In the genomic region with DNA sequence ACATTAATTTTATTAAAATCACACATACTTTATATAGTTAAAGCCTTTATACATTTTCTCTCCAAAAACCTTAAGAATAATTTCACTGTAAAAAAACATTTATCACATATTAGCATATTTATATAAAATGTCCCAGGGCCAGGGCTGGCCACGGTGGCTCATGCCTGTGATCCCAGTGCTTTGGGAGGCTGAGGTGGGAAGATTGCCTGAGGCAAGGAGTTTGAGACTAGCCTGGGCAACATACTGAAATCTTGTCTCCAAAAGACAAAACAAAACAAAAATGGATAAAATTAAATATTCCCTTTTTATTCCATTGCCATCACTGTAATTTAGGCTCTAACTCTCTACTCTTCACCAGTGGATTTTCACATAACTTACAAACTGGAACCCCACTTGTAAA, we compare ENCODE assay signal across 21 cellular contexts. TPM values are rescaled to one million over a fixed set of nuclear protein-coding genes. Genes with fewer than 3 reads are reported as not detected.
DNase-seq lines count a peak whose midpoint lies in the region; ATAC-seq and TF ChIP-seq lines count a peak whose summit lies in the region.
"Had no signal": no experiment of that assay in that cellular context is flagged by ENCODE, and none has a peak within 500 bp of the region (broad histone marks: within the 10 kb centered on the region; RNA-seq: fewer than 3 reads in every experiment).

No MANE protein-coding gene starts in this region.

- no peaks in the 10 kb centered on the region for H3K9me2 ChIP-seq in PC-9 (ENCODE audit: insufficient read depth)

- no peak for TF ChIP-seq CTCF in PC-9 (conservative IDR thresholded peaks at IDR 0.05)
- no peak for TF ChIP-seq CTCF in endodermal cell (conservative IDR thresholded peaks at IDR 0.05)

- H3F3A ChIP-seq in PC-9 (ENCODE audit: insufficient read depth, low read depth) = peaks cover 47% of the 10 kb centered on the region

- H3K9ac ChIP-seq in ES-I3 (ENCODE audit: low read depth, low read length) = peak overlapping the region; percentile 60; the same call in 1 of the 2 replicates
- H3K9ac ChIP-seq in endodermal cell (ENCODE audit: extremely low read depth, low read length, poor library complexity, severe bottlenecking) = peak overlapping the region; percentile 92
- H3K9ac ChIP-seq in mesendoderm (ENCODE audit: low read length) = peak overlapping the region; percentile 6

- peak overlapping the region; percentile 48 for H3K4me2 ChIP-seq in PC-9
- no peak overlapping the region for H3K4me2 ChIP-seq in mesendoderm (ENCODE audit: low read length)

- peak overlapping the region; percentile 100 for H3K27ac Mint-ChIP-seq in endodermal cell
- no peak overlapping the region for H3K27ac Mint-ChIP-seq in naive thymus-derived CD4-positive, alpha-beta T cell
- H3K27ac Mint-ChIP-seq: activated T-helper 17 cell treated with anti-CD3 and anti-CD28 coated beads, Interleukin-2, amount 50 U/mL, for 72 hours; HFFc6 had no signal

- no peaks in the 10 kb centered on the region for H3K79me1 ChIP-seq in mesendoderm (ENCODE audit: low read length)

- 13% methylated on average over 1 of the region's 1 CpG; no CpG with 5 or more reads in 1 of the 2 experiments for WGBS in endodermal cell (ENCODE audit: insufficient coverage in 1 of 2, insufficient read length in 1 of 2), 2 experiments
- no CpG with 5 or more reads among the region's 1 CpG for WGBS in mesendoderm (ENCODE audit: extremely low coverage, insufficient coverage, low lambda C conversion rate)

- H3K79me2 ChIP-seq in PC-9 (ENCODE audit: low read depth) = no peaks in the 10 kb centered on the region
- no peaks in the 10 kb centered on the region for H3K79me2 ChIP-seq in mesendoderm (ENCODE audit: control insufficient read depth, insufficient read depth, low read length)

- no peak overlapping the region for H3K4ac ChIP-seq in mesendoderm (ENCODE audit: low read depth, low read length)

- H3K18ac ChIP-seq in mesendoderm (ENCODE audit: low read length) = peak overlapping the region; percentile 76

- H3K4me1 ChIP-seq in ES-I3 (ENCODE audit: insufficient read depth, low read length) (peaks cover 38% of the 10 kb centered on the region), PC-9 (replicated peaks; ENCODE audit: insufficient read depth) (peaks cover 71% of the 10 kb centered on the region), endodermal cell (ENCODE audit: control insufficient read depth, insufficient read depth, low read length) (peaks cover 25% of the 10 kb centered on the region), mesendoderm (ENCODE audit: control insufficient read depth, low read depth, low read length) (peaks cover 19% of the 10 kb centered on the region)
- no peaks in the 10 kb centered on the region for H3K4me1 ChIP-seq in naive thymus-derived CD4-positive, alpha-beta T cell (ENCODE audit: control insufficient read depth in 2 of 2, insufficient read depth in 2 of 2, low read length in 2 of 2)

- H3K4me3 ChIP-seq in PC-9 (no peak overlapping the region), endodermal cell (ENCODE audit: low read length) (peak overlapping the region; percentile 54), mesendoderm (ENCODE audit: low read length) (no peak overlapping the region)
- no peak overlapping the region for H3K4me3 ChIP-seq in naive thymus-derived CD4-positive, alpha-beta T cell (ENCODE audit: low read length)
- H3K4me3 ChIP-seq: breast epithelium, thoracic aorta had no signal

- peaks cover 60% of the 10 kb centered on the region for H3K4me1 Mint-ChIP-seq in endodermal cell
- peaks cover 0 to 9% (median 0%) of the 10 kb centered on the region in 7 donors for H3K4me1 Mint-ChIP-seq in naive thymus-derived CD4-positive, alpha-beta T cell

- intact Hi-C loops in PC-9 (cut with micrococcal nuclease; ENCODE audit: unreplicated experiment) = loop anchor here (1.0 kb wide), 2 partner anchors 23 to 71 kb away; no protein-coding TSS in a partner anchor
- intact Hi-C loops in naive thymus-derived CD4-positive, alpha-beta T cell (cut with micrococcal nuclease) = no loop called here

- H3K9me3 ChIP-seq in ES-I3 (ENCODE audit: control insufficient read depth, insufficient read depth, low read length) (no peaks in the 10 kb centered on the region), PC-9 (ENCODE audit: insufficient read depth, low read depth) (no peaks in the 10 kb centered on the region), endodermal cell (ENCODE audit: control insufficient read depth, low read length) (peaks cover 5% of the 10 kb centered on the region)
- no peaks in the 10 kb centered on the region for H3K9me3 ChIP-seq in naive thymus-derived CD4-positive, alpha-beta T cell (ENCODE audit: control insufficient read depth in 2 of 3, low read length in 3 of 3)
- H3K9me3 ChIP-seq: breast epithelium, thoracic aorta had no signal

- H3K27me3 ChIP-seq in PC-9 (ENCODE audit: insufficient read depth, low read depth) (no peaks in the 10 kb centered on the region), endodermal cell (ENCODE audit: control insufficient read depth, insufficient read depth, low read length, poor library complexity, severe bottlenecking) (no peaks in the 10 kb centered on the region), mesendoderm (ENCODE audit: insufficient read depth, low read length, poor library complexity) (no peaks in the 10 kb centered on the region)
- no peaks in the 10 kb centered on the region for H3K27me3 ChIP-seq in naive thymus-derived CD4-positive, alpha-beta T cell (ENCODE audit: control insufficient read depth in 2 of 2, insufficient read depth in 2 of 2, low read length in 2 of 2)
- H3K27me3 ChIP-seq: breast epithelium had no signal

- no peaks in the 10 kb centered on the region for H3K36me3 Mint-ChIP-seq in endodermal cell (ENCODE audit: low read depth)
- no peaks in the 10 kb centered on the region for H3K36me3 Mint-ChIP-seq in naive thymus-derived CD4-positive, alpha-beta T cell
- H3K36me3 Mint-ChIP-seq: CD4-positive, alpha-beta memory T cell; stimulated activated naive B cell treated with anti-CD40 and anti-IgM and Interleukin-4, amounts not matched to agents 10 μg/mL and 1 μg/mL and 100 μg/mL, for 72 hours had no signal

- no peak overlapping the region for H2AFZ ChIP-seq in PC-9

- no peak overlapping the region for H2BK120ac ChIP-seq in mesendoderm (ENCODE audit: low read depth, low read length)

- no peaks in the 10 kb centered on the region for H3K27me3 Mint-ChIP-seq in endodermal cell (ENCODE audit: insufficient read depth)
- H3K27me3 Mint-ChIP-seq in naive thymus-derived CD4-positive, alpha-beta T cell = peaks cover 4 to 14% (median 5%) of the 10 kb centered on the region in 5 donors
- H3K27me3 Mint-ChIP-seq: activated T-helper 17 cell treated with anti-CD3 and anti-CD28 coated beads, Interleukin-2, amount 50 U/mL, for 72 hours; CD4-positive, alpha-beta memory T cell had no signal

- no peak overlapping the region for H4K8ac ChIP-seq in mesendoderm (ENCODE audit: low read depth, low read length)

- H3K9me3 Mint-ChIP-seq in endodermal cell = no peaks in the 10 kb centered on the region
- H3K9me3 Mint-ChIP-seq in naive thymus-derived CD4-positive, alpha-beta T cell = peaks cover 0 to 1% (median 0%) of the 10 kb centered on the region in 11 donors
- H3K9me3 Mint-ChIP-seq: activated T-helper 17 cell treated with anti-CD3 and anti-CD28 coated beads, Interleukin-2, amount 50 U/mL, for 72 hours; CD4-positive, alpha-beta memory T cell; HFFc6; stimulated activated naive B cell treated with anti-CD40 and anti-IgM and Interleukin-4, amounts not matched to agents 10 μg/mL and 1 μg/mL and 100 μg/mL, for 72 hours had no signal

- peak overlapping the region; percentile 95 for H3K27ac ChIP-seq in PC-9
- H3K27ac ChIP-seq in endodermal cell (ENCODE audit: low read depth, low read length) = peak overlapping the region; percentile 96
- H3K27ac ChIP-seq in mesendoderm (ENCODE audit: low read depth, low read length) = peak overlapping the region; percentile 76
- no peak overlapping the region for H3K27ac ChIP-seq in naive thymus-derived CD4-positive, alpha-beta T cell (ENCODE audit: low read depth, low read length)
- H3K27ac ChIP-seq: thoracic aorta had no signal

- H2BK15ac ChIP-seq in mesendoderm (replicated peaks; ENCODE audit: low read depth) = no peak overlapping the region

- BruUV-seq in PC-9 (replicated peaks; lab: Mats Ljungman, UMichigan) = no TSS peak

- DNase-seq in PC-9 (no peak), endodermal cell (no peak), mesendoderm (peak; percentile 75), LoVo (ENCODE audit: low spot score) (no peak), NCI-H510A (lab: John Stamatoyannopoulos, UW) (no peak)
- no peak for DNase-seq in naive thymus-derived CD4-positive, alpha-beta T cell
- DNase-seq: activated CD4-positive, alpha-beta T cell treated with anti-CD3 and anti-CD28 coated beads for 4 hours; CD4-positive, alpha-beta memory T cell; DMS53; erythroblast; HFFc6; NCI-H1105; stimulated activated naive B cell treated with anti-CD40 and anti-IgM and Interleukin-4, amounts not matched to agents 10 μg/mL and 1 μg/mL and 100 μg/mL, for 72 hours; T-helper 9 cell had no signal

- ATAC-seq in GM18868 (IDR thresholded peaks at IDR 0.05; ENCODE audit: unreplicated experiment) = no peak
- no peak for ATAC-seq in naive thymus-derived CD4-positive, alpha-beta T cell
- ATAC-seq: activated T-helper 17 cell treated with anti-CD3 and anti-CD28 coated beads, Interleukin-2, amount 50 U/mL, for 72 hours; left lobe of liver; sciatic nerve; stimulated activated naive B cell treated with anti-CD40 and anti-IgM and Interleukin-4, amounts not matched to agents 10 μg/mL and 1 μg/mL and 100 μg/mL, for 72 hours had no signal

- H3K23ac ChIP-seq in mesendoderm (ENCODE audit: low read length) = no peak overlapping the region

- CTCF ChIA-PET in PC-9 (lab: Charles Lee) = no interaction called here
- CTCF ChIA-PET in naive thymus-derived CD4-positive, alpha-beta T cell (lab: Charles Lee) = no interaction called here

- POLR2A ChIA-PET in PC-9 (lab: Charles Lee; ENCODE audit: unreplicated experiment) = no interaction called here
- POLR2A ChIA-PET in naive thymus-derived CD4-positive, alpha-beta T cell (lab: Charles Lee) = no interaction called here

- H3K56ac ChIP-seq in mesendoderm (ENCODE audit: low read length) = peak overlapping the region; percentile 28

- H4K20me1 ChIP-seq in PC-9 (ENCODE audit: insufficient read depth) = no peaks in the 10 kb centered on the region

- no peak overlapping the region for H4K5ac ChIP-seq in mesendoderm (ENCODE audit: low read length)

- peak overlapping the region; percentile 59 for H3K4me3 Mint-ChIP-seq in endodermal cell
- no peak overlapping the region for H3K4me3 Mint-ChIP-seq in naive thymus-derived CD4-positive, alpha-beta T cell
- H3K4me3 Mint-ChIP-seq: activated T-helper 17 cell treated with anti-CD3 and anti-CD28 coated beads, Interleukin-2, amount 50 U/mL, for 72 hours; CD4-positive, alpha-beta memory T cell; HFFc6; stimulated activated naive B cell treated with anti-CD40 and anti-IgM and Interleukin-4, amounts not matched to agents 10 μg/mL and 1 μg/mL and 100 μg/mL, for 72 hours had no signal

- peaks cover 4% of the 10 kb centered on the region; the same call in 1 of the 2 replicates for H3K36me3 ChIP-seq in ES-I3 (ENCODE audit: insufficient read depth, low read length)
- no peaks in the 10 kb centered on the region for H3K36me3 ChIP-seq in PC-9 (ENCODE audit: low read depth)
- H3K36me3 ChIP-seq in endodermal cell (ENCODE audit: control insufficient read depth, insufficient read depth, low read length) = peaks cover 8% of the 10 kb centered on the region
- H3K36me3 ChIP-seq in mesendoderm (ENCODE audit: control insufficient read depth, insufficient read depth, low read length) = no peaks in the 10 kb centered on the region
- no peaks in the 10 kb centered on the region for H3K36me3 ChIP-seq in naive thymus-derived CD4-positive, alpha-beta T cell (ENCODE audit: control insufficient read depth in 2 of 3, insufficient read depth in 3 of 3, low read length in 3 of 3)
- H3K36me3 ChIP-seq: breast epithelium, thoracic aorta had no signal

- H2BK5ac ChIP-seq in mesendoderm (ENCODE audit: low read length) = peak overlapping the region; percentile 25

- no peak overlapping the region for H2AK5ac ChIP-seq in mesendoderm (ENCODE audit: low read length)

RNA-seq across cellular contexts. Expression of gene PIM1, which starts 43.0 kb away (rescaled TPM):
- total RNA-seq in PC-9 (2021) = 51.0 and 60.3 TPM in 2 replicates
- 10 to 100 TPM; 43.9 to 65.3 TPM for total RNA-seq in endodermal cell
- 46.6 TPM for polyA plus RNA-seq in endodermal cell (2013, experiment 1 of 2)
- 45.2 TPM for polyA plus RNA-seq in endodermal cell (2013, experiment 2 of 2)
- polyA plus RNA-seq in mesendoderm (2013, experiment 1 of 2) = 153 TPM
- 150 TPM for polyA plus RNA-seq in mesendoderm (2013, experiment 2 of 2)
- total RNA-seq in naive thymus-derived CD4-positive, alpha-beta T cell = 100 to 1,000 TPM; 100 to 550 (median 172) TPM
- 100 to 1,000 TPM; 249 to 304 TPM for polyA plus RNA-seq in naive thymus-derived CD4-positive, alpha-beta T cell

Comparison
In these comparisons a context has a peak if more than half of its experiments do, and no peak if none do; other contexts are left out.
1. H3K9ac ChIP-seq: peak in every context shown above with its lines; median percentile 92 in endodermal cell; 60 in ES-I3; 6 in mesendoderm.